In genomic region chr3:149609595-149609994, GRCh38 we compare ENCODE assay signal across 9 cellular contexts. TPM values are rescaled to one million over a fixed set of nuclear protein-coding genes. Genes with fewer than 3 reads are reported as not detected.
A peak's percentile ranks its signal among the peaks of the same experiment; 100 is the strongest.
DNase-seq lines count a peak whose midpoint lies in the region; ATAC-seq, FAIRE-seq and TF ChIP-seq lines count a peak whose summit lies in the region.
"Had no signal": no experiment of that assay in that cellular context is flagged by ENCODE, and none has a peak within 500 bp of the region (broad histone marks: within the 10 kb centered on the region; RNA-seq: fewer than 3 reads in every experiment).

No MANE protein-coding gene starts in this region.

- POLR2A ChIA-PET in GM12878 (lab: Charles Lee): interaction anchor here (0.6 to 5.1 kb wide), 13 partner anchors 11 to 51 kb away, joined by 3 to 39 read pairs (median 5); partner anchors contain the start of gene WWTR1

- RAD21 ChIA-PET in GM12878 (lab: Charles Lee; ENCODE audit: unreplicated experiment): interaction anchor here (0.7 to 4.4 kb wide), 24 partner anchors 7 to 204 kb away, joined by 3 to 68 read pairs (median 6); partner anchors contain the start of gene WWTR1

- H2AFZ ChIP-seq in GM12878 (ENCODE audit: control insufficient read depth, low read depth, low read length): no peak overlapping the region; the same call in 1 of the 2 replicates

- H4K20me1 ChIP-seq in GM12878 (ENCODE audit: control insufficient read depth, insufficient read depth): no peaks in the 10 kb centered on the region

- FAIRE-seq in GM12878 (lab: Jason Lieb, UNC): peak; percentile 70
- FAIRE-seq: H1 had no signal

- peak in 3 of 8 donors; percentile 26 to 60 (median 44) for ATAC-seq in heart right ventricle
- no peak for ATAC-seq in Right ventricle myocardium inferior
- ATAC-seq in HG02970 (IDR thresholded peaks at IDR 0.05; ENCODE audit: low FRiP score, unreplicated experiment): peak; percentile 61
- ATAC-seq in GM12878: peak; percentile 97
- no peak for ATAC-seq in upper lobe of right lung

- 40 to 45% methylated on average over 4 of the region's 4 CpGs for whole genome bisulfite sequencing in heart right ventricle, 2 donors
- WGBS in GM12878 (ENCODE audit: insufficient coverage, insufficient replicate concordance, low lambda C conversion rate, missing lambda C conversion rate): 0% methylated on average over 4 of the region's 4 CpGs
- 36 to 37% methylated on average over 4 of the region's 4 CpGs for WGBS in testis, 2 donors

- TF ChIP-seq POLR2A in GM12878 (IDR thresholded peaks at IDR 0.05; ENCODE audit: low read depth, low read length) (no peak), testis (IDR thresholded peaks at IDR 0.05) (no peak)

- H3K4me1 ChIP-seq in heart right ventricle: peaks cover 4 to 94% (median 61%) of the 10 kb centered on the region in 9 donors
- peaks cover 16% of the 10 kb centered on the region for H3K4me1 ChIP-seq in GM12878 (ENCODE audit: control insufficient read depth, insufficient read depth, low read length)
- peaks cover 29% of the 10 kb centered on the region for H3K4me1 ChIP-seq in upper lobe of right lung
- no peaks in the 10 kb centered on the region for H3K4me1 ChIP-seq in testis

- no peak overlapping the region for H3K9ac ChIP-seq in GM12878 (ENCODE audit: control insufficient read depth, insufficient read depth, low read length)

- H3K27me3 ChIP-seq in heart right ventricle: peaks cover 0 to 54% (median 0%) of the 10 kb centered on the region in 7 donors
- H3K27me3 ChIP-seq in GM12878 (replicated peaks in 1 of 2; ENCODE audit: control insufficient read depth in 2 of 2, insufficient read depth in 2 of 2, low read length in 1 of 2): no peaks in the 10 kb centered on the region
- no peaks in the 10 kb centered on the region for H3K27me3 ChIP-seq in upper lobe of right lung
- no peaks in the 10 kb centered on the region for H3K27me3 ChIP-seq in testis

- H3K27ac ChIP-seq in heart right ventricle (peak overlapping the region in 8 of 10 donors; percentile 18 to 57 (median 40)), GM12878 (ENCODE audit: control insufficient read depth, insufficient read depth) (no peak overlapping the region), upper lobe of right lung (peak overlapping the region; percentile 18), testis (no peak overlapping the region)

- no peak for TF ChIP-seq RAD21 in GM12878 (IDR thresholded peaks at IDR 0.05; ENCODE audit: insufficient read depth, low read depth, low read length)

- intact Hi-C loops in heart right ventricle (cut with DNase I): no loop called here
- intact Hi-C loops in Right ventricle myocardium inferior (cut with DNase I): no loop called here
- intact Hi-C loops in GM12878 (cut with micrococcal nuclease; ENCODE audit: unreplicated experiment): no loop called here
- intact Hi-C loops in upper lobe of right lung (cut with DNase I): no loop called here
- intact Hi-C loops in testis (cut with DNase I; ENCODE audit: low total_unique reads): no loop called here

- peak; percentile 62 for TF ChIP-seq EP300 in GM12878 (IDR thresholded peaks at IDR 0.05; ENCODE audit: borderline replicate concordance in 1 of 2, control insufficient read depth in 1 of 2, low read depth in 2 of 2, low read length in 2 of 2)

- CTCF ChIA-PET in GM12878 (lab: Yijun Ruan, JAX): interaction anchor here (0.8 to 4.1 kb wide), 13 partner anchors 9 to 161 kb away, joined by 3 to 46 read pairs (median 7); partner anchors contain the start of gene WWTR1

- no peak overlapping the region for H3K4me3 ChIP-seq in heart right ventricle
- no peak overlapping the region for H3K4me3 ChIP-seq in GM12878
- no peak overlapping the region for H3K4me3 ChIP-seq in upper lobe of right lung
- H3K4me3 ChIP-seq in testis: no peak overlapping the region

- SMC1A ChIA-PET in GM12878 (lab: Charles Lee; ENCODE audit: uncharacterized antibody, unreplicated experiment): interaction anchor here (0.7 to 8.0 kb wide), 17 partner anchors 10 to 1154 kb away, joined by 3 to 98 read pairs (median 9); partner anchors contain the start of gene WWTR1

- H3K79me2 ChIP-seq in GM12878 (ENCODE audit: control insufficient read depth, insufficient read depth, low read length): no peaks in the 10 kb centered on the region; the same call in 1 of the 2 replicates

- H3K36me3 ChIP-seq in heart right ventricle (no peaks in the 10 kb centered on the region), GM12878 (ENCODE audit: control insufficient read depth in 2 of 2, insufficient read depth in 2 of 2, low read length in 1 of 2) (peaks cover 0 to 1% of the 10 kb centered on the region in 2 experiments; a peak in 2 of 4 replicates), upper lobe of right lung (no peaks in the 10 kb centered on the region), testis (ENCODE audit: low read depth, missing control alignments) (no peaks in the 10 kb centered on the region)

- H3K9me3 ChIP-seq in heart right ventricle: no peaks in the 10 kb centered on the region
- H3K9me3 ChIP-seq in GM12878 (replicated peaks; ENCODE audit: control insufficient read depth, insufficient read depth, low read length): no peaks in the 10 kb centered on the region
- no peaks in the 10 kb centered on the region for H3K9me3 ChIP-seq in upper lobe of right lung
- no peaks in the 10 kb centered on the region for H3K9me3 ChIP-seq in testis

- in situ Hi-C loops in GM12878 (cut with MboI): no loop called here

- peak overlapping the region; percentile 60 for H3K4me2 ChIP-seq in GM12878 (ENCODE audit: control insufficient read depth, insufficient read depth)

- no TSS peak for BruUV-seq in GM12878 (replicated peaks; lab: Mats Ljungman, UMichigan)

- DNase-seq in heart right ventricle (no peak), Right ventricle myocardium inferior (ENCODE audit: missing footprints) (no peak), GM12878 (ENCODE audit: low read depth, low spot score) (peak; percentile 81), upper lobe of right lung (no peak), testis (no peak), NCI-H2029 treated with DMSO at 0.1 percent for 48 hours (lab: John Stamatoyannopoulos, UW) (no peak), NCI-H524 treated with DMSO at 0.1 percent for 48 hours (lab: John Stamatoyannopoulos, UW) (no peak)

- TF ChIP-seq CTCF in heart right ventricle (IDR thresholded peaks at IDR 0.05): no peak
- no peak for TF ChIP-seq CTCF in GM12878 (IDR thresholded peaks at IDR 0.05 in 2 of 3, conservative IDR thresholded peaks at IDR 0.05 in 1 of 3; ENCODE audit: control insufficient read depth in 2 of 3, extremely low read depth in 1 of 3, insufficient read depth in 1 of 3, low read depth in 3 of 3, low read length in 3 of 3)
- no peak for TF ChIP-seq CTCF in upper lobe of right lung (IDR thresholded peaks at IDR 0.05)
- TF ChIP-seq CTCF in testis (IDR thresholded peaks at IDR 0.05): no peak

TF ChIP-seq in GM12878, 131 proteins besides CTCF, POLR2A, EP300 and RAD21 (continues in another document):
- TF ChIP-seq ZNF384 (IDR thresholded peaks at IDR 0.05; ENCODE audit: borderline replicate concordance, low read depth, low read length): no peak
- TF ChIP-seq ZNF24 (IDR thresholded peaks at IDR 0.05): peak; percentile 61
- TF ChIP-seq, protein P1, sequence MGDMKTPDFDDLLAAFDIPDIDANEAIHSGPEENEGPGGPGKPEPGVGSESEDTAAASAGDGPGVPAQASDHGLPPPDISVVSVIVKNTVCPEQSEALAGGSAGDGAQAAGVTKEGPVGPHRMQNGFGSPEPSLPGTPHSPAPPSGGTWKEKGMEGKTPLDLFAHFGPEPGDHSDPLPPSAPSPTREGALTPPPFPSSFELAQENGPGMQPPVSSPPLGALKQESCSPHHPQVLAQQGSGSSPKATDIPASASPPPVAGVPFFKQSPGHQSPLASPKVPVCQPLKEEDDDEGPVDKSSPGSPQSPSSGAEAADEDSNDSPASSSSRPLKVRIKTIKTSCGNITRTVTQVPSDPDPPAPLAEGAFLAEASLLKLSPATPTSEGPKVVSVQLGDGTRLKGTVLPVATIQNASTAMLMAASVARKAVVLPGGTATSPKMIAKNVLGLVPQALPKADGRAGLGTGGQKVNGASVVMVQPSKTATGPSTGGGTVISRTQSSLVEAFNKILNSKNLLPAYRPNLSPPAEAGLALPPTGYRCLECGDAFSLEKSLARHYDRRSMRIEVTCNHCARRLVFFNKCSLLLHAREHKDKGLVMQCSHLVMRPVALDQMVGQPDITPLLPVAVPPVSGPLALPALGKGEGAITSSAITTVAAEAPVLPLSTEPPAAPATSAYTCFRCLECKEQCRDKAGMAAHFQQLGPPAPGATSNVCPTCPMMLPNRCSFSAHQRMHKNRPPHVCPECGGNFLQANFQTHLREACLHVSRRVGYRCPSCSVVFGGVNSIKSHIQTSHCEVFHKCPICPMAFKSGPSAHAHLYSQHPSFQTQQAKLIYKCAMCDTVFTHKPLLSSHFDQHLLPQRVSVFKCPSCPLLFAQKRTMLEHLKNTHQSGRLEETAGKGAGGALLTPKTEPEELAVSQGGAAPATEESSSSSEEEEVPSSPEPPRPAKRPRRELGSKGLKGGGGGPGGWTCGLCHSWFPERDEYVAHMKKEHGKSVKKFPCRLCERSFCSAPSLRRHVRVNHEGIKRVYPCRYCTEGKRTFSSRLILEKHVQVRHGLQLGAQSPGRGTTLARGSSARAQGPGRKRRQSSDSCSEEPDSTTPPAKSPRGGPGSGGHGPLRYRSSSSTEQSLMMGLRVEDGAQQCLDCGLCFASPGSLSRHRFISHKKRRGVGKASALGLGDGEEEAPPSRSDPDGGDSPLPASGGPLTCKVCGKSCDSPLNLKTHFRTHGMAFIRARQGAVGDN (IDR thresholded peaks at IDR 0.05): peak; percentile 91

RNA-seq across cellular contexts. Expression of gene WWTR1, which starts 48.2 kb away (rescaled TPM):
- total RNA-seq in heart right ventricle (10 to 100 TPM; 30.3 to 78.6 (median 43.7) TPM), Right ventricle myocardium inferior (42.6 TPM), GM12878 (2014; rRNA removed) (2.9 and 4.0 TPM in 2 replicates), GM12878 (2014; rRNA removed; fragmentation: Illumina TruSeq; extraction: Trizol) (2.5 and 3.0 TPM in 2 replicates), GM12878 (2021) (5.1 and 6.8 TPM in 2 replicates), upper lobe of right lung (87.7 TPM), testis (10 to 100 TPM; 46.5 to 47.0 TPM)
- polyA plus RNA-seq in heart right ventricle (10 to 100 TPM; 19.5 to 21.8 TPM), GM12878 (2011; rRNA removed) (12.6 and 18.5 TPM in 2 replicates), GM12878 (2014; fragmentation: Illumina TruSeq; extraction: Trizol) (10.0 and 10.2 TPM in 2 replicates), GM12878 (2014; fragmentation: Nextera tagmentation; extraction: Ambion mirVana) (1 to 10 TPM; 3.8 to 4.0 TPM), GM12878 (2014; rRNA removed) (4.7 and 5.0 TPM in 2 replicates), GM12878 (2016; fragmentation: Nextera tagmentation; extraction: Ambion mirVana) (1 to 10 TPM; 7.6 to 8.4 TPM), testis (ENCODE audit: insufficient read depth, low read depth, low replicate concordance) (19.4 TPM)
- total RNA-seq in GM12878 (2013; cell fraction: nucleolus; rRNA removed): 25.3 and 27.0 TPM in 2 replicates
- polyA plus RNA-seq in GM12878 (2011; ENCODE audit: low read depth): 2.6 TPM
- 12.8 and 16.6 TPM in 2 replicates for polyA plus RNA-seq in GM12878 (2011; cell fraction: cytosol; rRNA removed)
- 16.1 and 19.8 TPM in 2 replicates for polyA plus RNA-seq in GM12878 (2011; cell fraction: nucleus; rRNA removed)
- 4.3 and 5.2 TPM in 2 replicates for polyA plus RNA-seq in GM12878 (2012)
- polyA minus RNA-seq in GM12878 (2011; rRNA and poly(A)+ RNA removed): 23.5 and 26.9 TPM in 2 replicates
- 7.8 and 9.9 TPM in 2 replicates for polyA minus RNA-seq in GM12878 (2011; cell fraction: cytosol; rRNA and poly(A)+ RNA removed)
- polyA minus RNA-seq in GM12878 (2011; cell fraction: nucleus; rRNA and poly(A)+ RNA removed): 33.4 and 61.2 TPM in 2 replicates

Comparison
In these comparisons a context has a peak if more than half of its experiments do, and no peak if none do; other contexts are left out.
1. ATAC-seq: peak in HG02970 (single experiment) and GM12878 (single experiment); none in Right ventricle myocardium inferior (single experiment) and upper lobe of right lung (single experiment).
2. H3K27ac ChIP-seq: peak in heart right ventricle (8 of 10) and upper lobe of right lung (single experiment); none in GM12878 (single experiment) and testis (0 of 2).